ENCODE assay signal across 31 cellular contexts in the genomic region with DNA sequence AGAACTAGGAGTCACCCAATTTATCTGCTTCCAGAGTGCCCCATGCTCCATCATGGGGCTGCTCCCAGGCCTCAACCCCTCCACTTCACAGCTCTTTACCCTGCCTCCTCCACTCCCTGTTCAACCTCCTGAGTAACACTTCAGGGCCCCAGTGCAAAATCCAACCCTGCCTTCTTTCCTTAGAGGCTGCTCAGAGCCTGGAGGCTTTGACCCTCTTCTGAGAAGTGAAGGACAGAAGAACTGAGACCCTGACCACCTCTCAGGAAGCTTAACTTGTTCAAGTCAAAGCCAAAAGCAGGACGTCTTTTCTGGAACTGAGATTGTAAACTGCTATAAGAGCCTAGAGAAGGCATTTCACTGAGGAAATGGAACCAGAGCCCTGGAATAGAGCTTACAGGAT. TPM values are rescaled to one million over a fixed set of nuclear protein-coding genes. Genes with fewer than 3 reads are reported as not detected.
"Had no signal": no experiment of that assay in that cellular context is flagged by ENCODE, and none has a peak within 500 bp of the region (broad histone marks: within the 10 kb centered on the region; RNA-seq: fewer than 3 reads in every experiment).

No MANE protein-coding gene starts in this region.

- H3K4me1 Mint-ChIP-seq: mesothelial cell of epicardium; naive thymus-derived CD4-positive, alpha-beta T cell; neural crest cell had no signal

- H3K4me2 ChIP-seq: smooth muscle cell had no signal

- H3K4me3 ChIP-seq: breast epithelium, gastrocnemius medialis, right atrium auricular region, smooth muscle cell, tibial nerve had no signal

- H3K27me3 Mint-ChIP-seq: naive thymus-derived CD4-positive, alpha-beta T cell had no signal

- H3K4me1 ChIP-seq: breast epithelium, gastrocnemius medialis, right atrium auricular region had no signal

- H3K9me3 ChIP-seq: breast epithelium, gastrocnemius medialis, right atrium auricular region, tibial nerve had no signal

- H3K27ac ChIP-seq: breast epithelium, epithelial cell of prostate, gastrocnemius medialis, right atrium auricular region, tibial nerve, VCaP had no signal

- H3K27ac Mint-ChIP-seq: activated naive CD4-positive, alpha-beta T cell treated with anti-CD3 and anti-CD28 coated beads for 36 hours; dendritic cell treated with granulocyte-macrophage colony-stimulating factor and Interleukin-4, amounts not matched to agents 40 ng/mL and 50 ng/mL, for 4 days; mesothelial cell of epicardium had no signal

- H3K9me3 Mint-ChIP-seq: activated naive CD4-positive, alpha-beta T cell treated with anti-CD3 and anti-CD28 coated beads for 36 hours; activated T-cell treated with anti-CD3 and anti-CD28 coated beads, Interleukin-2, amount 50 U/mL, for 72 hours; dendritic cell treated with granulocyte-macrophage colony-stimulating factor and Interleukin-4, amounts not matched to agents 40 ng/mL and 50 ng/mL, for 4 days; mesothelial cell of epicardium; naive thymus-derived CD4-positive, alpha-beta T cell; neural crest cell had no signal

- ATAC-seq: activated T-cell treated with anti-CD3 and anti-CD28 coated beads, Interleukin-2, amount 50 U/mL, for 72 hours; gastrocnemius medialis; left cardiac atrium; naive thymus-derived CD4-positive, alpha-beta T cell had no signal

- H3K27me3 ChIP-seq: breast epithelium, gastrocnemius medialis, right atrium auricular region, tibial nerve had no signal

- H3K4me3 Mint-ChIP-seq: activated naive CD4-positive, alpha-beta T cell treated with anti-CD3 and anti-CD28 coated beads for 36 hours; activated T-cell treated with anti-CD3 and anti-CD28 coated beads, Interleukin-2, amount 50 U/mL, for 72 hours; dendritic cell treated with granulocyte-macrophage colony-stimulating factor and Interleukin-4, amounts not matched to agents 40 ng/mL and 50 ng/mL, for 4 days; mesothelial cell of epicardium; naive thymus-derived CD4-positive, alpha-beta T cell; neural crest cell had no signal

- DNase-seq: activated CD4-positive, alpha-beta T cell treated with anti-CD3 and anti-CD28 coated beads for 48 hours; activated CD4-positive, alpha-beta T cell treated with anti-CD3 and anti-CD28 coated beads, Interleukin-2, amount 50 U/mL, for 48 hours; activated effector memory CD4-positive, alpha-beta T cell treated with Interleukin-2 at 50 U/mL for 16 hours; activated naive CD4-positive, alpha-beta T cell treated with anti-CD3 and anti-CD28 coated beads for 36 hours; activated T-cell treated with anti-CD3 and anti-CD28 coated beads, Interleukin-2, amount 50 U/mL, for 72 hours; amygdala; central memory CD4-positive, alpha-beta T cell; effector CD4-positive, alpha-beta T cell; gastrocnemius medialis; glutamatergic neuron; left cardiac atrium; mammary epithelial cell; naive thymus-derived CD4-positive, alpha-beta T cell; nucleus accumbens; stimulated activated CD4-positive, alpha-beta T cell treated with anti-CD3 and anti-CD28 coated beads, Interleukin-1b, Interleukin-23, amount 100 ng/mL, for 48 hours; stimulated activated CD4-positive, alpha-beta T cell treated with anti-CD3 and anti-CD28 coated beads, Interleukin-4, amount 100 ng/mL, for 4 hours; stimulated activated CD8-positive, alpha-beta memory T cell treated with anti-CD3 and anti-CD28 coated beads, Interleukin-4, amount 100 ng/mL, for 48 hours; stimulated activated naive CD4-positive, alpha-beta T cell; T-helper 1 cell had no signal

RNA-seq across cellular contexts. Expression of a gene that starts 37.4 kb away (rescaled TPM):
- total RNA-seq: activated naive CD4-positive, alpha-beta T cell treated with anti-CD3 and anti-CD28 coated beads for 36 hours; activated T-cell treated with anti-CD3 and anti-CD28 coated beads, Interleukin-2, amount 50 U/mL, for 72 hours; breast epithelium; gastrocnemius medialis; left cardiac atrium; liver; mesothelial cell of epicardium; naive thymus-derived CD4-positive, alpha-beta T cell; neural crest cell; right atrium auricular region; temporal lobe; ureter had no signal
- polyA plus RNA-seq: liver; naive thymus-derived CD4-positive, alpha-beta T cell had no signal
